Comparison of ENCODE assay signal across 15 cellular contexts in the genomic region with DNA sequence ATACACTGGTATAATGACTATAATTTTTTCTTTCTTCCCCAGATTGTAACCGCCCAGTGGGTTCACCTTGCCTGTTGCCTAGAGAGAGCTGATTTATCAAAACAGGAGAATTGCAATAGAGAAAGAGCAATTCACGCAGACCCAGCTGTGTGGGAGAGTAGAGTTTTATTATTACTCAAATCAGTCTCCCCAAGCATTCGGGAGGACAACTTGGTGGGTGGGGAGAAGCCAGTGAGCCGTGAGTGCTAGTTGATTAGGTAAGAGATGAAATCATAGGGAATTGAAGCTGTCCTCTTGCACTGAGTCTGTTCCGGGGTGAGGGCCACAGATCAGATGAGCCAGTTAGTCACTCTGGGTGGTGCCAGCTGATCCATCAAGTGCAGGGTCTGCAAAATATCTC.
DNase-seq lines count a peak whose midpoint lies in the region; ATAC-seq and TF ChIP-seq lines count a peak whose summit lies in the region.
"Had no signal": no experiment of that assay in that cellular context is flagged by ENCODE, and none has a peak within 500 bp of the region (broad histone marks: within the 10 kb centered on the region; RNA-seq: fewer than 3 reads in every experiment).

No MANE protein-coding gene starts in this region.

- TF ChIP-seq CTCF in fibroblast of pulmonary artery (IDR thresholded peaks at IDR 0.05; ENCODE audit: low read length, missing control alignments), result no peak
- TF ChIP-seq CTCF in endodermal cell (conservative IDR thresholded peaks at IDR 0.05), result no peak

- no peaks in the 10 kb centered on the region for H3K36me3 ChIP-seq in endodermal cell (ENCODE audit: control insufficient read depth, insufficient read depth, low read length)

- no peaks in the 10 kb centered on the region for H3K9me3 ChIP-seq in endodermal cell (ENCODE audit: control insufficient read depth, low read length)

- no peak overlapping the region for H3K4me3 ChIP-seq in fibroblast of pulmonary artery (replicated peaks; ENCODE audit: low read depth, low read length)
- no peak overlapping the region for H3K4me3 ChIP-seq in endodermal cell (ENCODE audit: low read length)
- H3K4me3 ChIP-seq: dorsolateral prefrontal cortex, lung had no signal

- H3K27me3 Mint-ChIP-seq in T-cell (peaks cover 0 to 7% of the 10 kb centered on the region in 2 donors), endodermal cell (ENCODE audit: insufficient read depth) (no peaks in the 10 kb centered on the region)
- H3K27me3 Mint-ChIP-seq: activated naive CD8-positive, alpha-beta T cell treated with anti-CD3 and anti-CD28 coated beads, Interleukin-2, amount 10 ng/mL, durations not matched to agents 7 days and 5 days had no signal

- no peak overlapping the region for H3K4me3 Mint-ChIP-seq in T-cell
- H3K4me3 Mint-ChIP-seq in endodermal cell, result no peak overlapping the region
- H3K4me3 Mint-ChIP-seq: activated naive CD8-positive, alpha-beta T cell treated with anti-CD3 and anti-CD28 coated beads, Interleukin-2, amount 10 ng/mL, durations not matched to agents 7 days and 5 days had no signal

- no peaks in the 10 kb centered on the region for H3K4me1 ChIP-seq in endodermal cell (ENCODE audit: control insufficient read depth, insufficient read depth, low read length)

- POLR2A ChIA-PET in T-cell (lab: Charles Lee), result no interaction called here

- H3K36me3 Mint-ChIP-seq in T-cell (no peaks in the 10 kb centered on the region), endodermal cell (ENCODE audit: low read depth) (no peaks in the 10 kb centered on the region)
- H3K36me3 Mint-ChIP-seq: activated naive CD8-positive, alpha-beta T cell treated with anti-CD3 and anti-CD28 coated beads, Interleukin-2, amount 10 ng/mL, durations not matched to agents 7 days and 5 days had no signal

- H3K4me1 Mint-ChIP-seq in T-cell, result no peaks in the 10 kb centered on the region
- H3K4me1 Mint-ChIP-seq in endodermal cell, result no peaks in the 10 kb centered on the region

- no peak overlapping the region for H3K9ac ChIP-seq in endodermal cell (ENCODE audit: extremely low read depth, low read length, poor library complexity, severe bottlenecking)

- CTCF ChIA-PET in T-cell (lab: Charles Lee), result no interaction called here

- peak; percentile 3 for DNase-seq in activated CD8-positive, alpha-beta memory T cell treated with anti-CD3 and anti-CD28 coated beads, Interleukin-2, amount 50 U/mL, for 24 hours (ENCODE audit: extremely low read depth)
- DNase-seq in activated CD8-positive, alpha-beta memory T cell treated with anti-CD3 and anti-CD28 coated beads, Interleukin-2, amount 50 U/mL, for 4 hours, result no peak
- peak; percentile 88 for DNase-seq in NCI-H2227 (lab: John Stamatoyannopoulos, UW; ENCODE audit: unreplicated experiment)
- DNase-seq in fibroblast of pulmonary artery (ENCODE audit: low read depth), result peak; percentile 23
- DNase-seq in stimulated activated CD4-positive, alpha-beta T cell treated with anti-CD3 and anti-CD28 coated beads, TNF-alpha, amount 100 ng/mL, for 24 hours (ENCODE audit: low read depth in 3 of 3), result peak in 2 of 3 experiments; percentile 23 to 28
- DNase-seq in NCI-H345 (lab: John Stamatoyannopoulos, UW), result no peak
- no peak for DNase-seq in T-cell
- DNase-seq in endodermal cell, result no peak
- DNase-seq: activated naive CD8-positive, alpha-beta T cell treated with anti-CD3 and anti-CD28 coated beads, Interleukin-2, amount 10 ng/mL, durations not matched to agents 7 days and 5 days; dorsolateral prefrontal cortex; glutamatergic neuron; NCI-H2171; occipital lobe had no signal

- ATAC-seq in T-cell (replicated peaks in 1 of 4), result no peak
- ATAC-seq: HCT116 had no signal

- H3K9me3 Mint-ChIP-seq in T-cell (no peaks in the 10 kb centered on the region), endodermal cell (no peaks in the 10 kb centered on the region)
- H3K9me3 Mint-ChIP-seq: activated naive CD8-positive, alpha-beta T cell treated with anti-CD3 and anti-CD28 coated beads, Interleukin-2, amount 10 ng/mL, durations not matched to agents 7 days and 5 days had no signal

- WGBS in endodermal cell (ENCODE audit: insufficient coverage in 1 of 2, insufficient read length in 1 of 2), 2 experiments, result 84 to 87% methylated on average over 3 to 5 of the region's 5 CpGs

- H3K27me3 ChIP-seq in endodermal cell (ENCODE audit: control insufficient read depth, insufficient read depth, low read length, poor library complexity, severe bottlenecking), result no peaks in the 10 kb centered on the region

- H3K27ac Mint-ChIP-seq in T-cell (no peak overlapping the region), endodermal cell (no peak overlapping the region)
- H3K27ac Mint-ChIP-seq: activated naive CD8-positive, alpha-beta T cell treated with anti-CD3 and anti-CD28 coated beads, Interleukin-2, amount 10 ng/mL, durations not matched to agents 7 days and 5 days had no signal

- H3K27ac ChIP-seq in endodermal cell (ENCODE audit: low read depth, low read length), result no peak overlapping the region
- H3K27ac ChIP-seq: dorsolateral prefrontal cortex had no signal

Comparison
In these comparisons a context has a peak if more than half of its experiments do, and no peak if none do; other contexts are left out.
1. DNase-seq: peak in activated CD8-positive, alpha-beta memory T cell treated with anti-CD3 and anti-CD28 coated beads, Interleukin-2, amount 50 U/mL, for 24 hours (single experiment), NCI-H2227 (single experiment), fibroblast of pulmonary artery (single experiment) and stimulated activated CD4-positive, alpha-beta T cell treated with anti-CD3 and anti-CD28 coated beads, TNF-alpha, amount 100 ng/mL, for 24 hours (2 of 3); none in activated CD8-positive, alpha-beta memory T cell treated with anti-CD3 and anti-CD28 coated beads, Interleukin-2, amount 50 U/mL, for 4 hours (single experiment), NCI-H345 (single experiment), T-cell (0 of 34) and endodermal cell (single experiment).